Comparison of ENCODE assay signal across 18 cellular contexts in the genomic region with DNA sequence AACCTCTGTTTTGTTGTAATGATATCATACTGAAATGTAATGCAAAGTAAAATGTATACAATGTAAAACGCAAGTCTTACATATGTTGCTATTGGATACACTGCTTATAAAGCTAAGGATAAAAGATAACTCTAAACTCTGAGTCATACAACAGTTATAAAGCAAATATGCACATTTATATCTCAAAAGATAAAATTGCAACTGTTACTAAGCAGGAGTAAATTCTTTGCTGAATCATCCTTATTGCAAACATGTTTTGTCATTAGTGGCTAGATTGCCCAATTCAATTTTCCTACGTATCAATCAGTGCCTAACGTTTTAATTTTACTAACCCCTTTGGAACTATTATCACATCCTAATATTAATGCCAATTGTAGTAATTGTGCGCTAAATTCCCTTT.
DNase-seq lines count a peak whose midpoint lies in the region; ATAC-seq, FAIRE-seq and TF ChIP-seq lines count a peak whose summit lies in the region.
"Had no signal": no experiment of that assay in that cellular context is flagged by ENCODE, and none has a peak within 500 bp of the region (broad histone marks: within the 10 kb centered on the region; RNA-seq: fewer than 3 reads in every experiment).

No MANE protein-coding gene starts in this region.

- no peak overlapping the region for H3K4ac ChIP-seq in H9 (ENCODE audit: low read depth, low read length)

- H3K9me3 Mint-ChIP-seq in mesothelial cell of epicardium: peaks cover 9% of the 10 kb centered on the region
- H3K9me3 Mint-ChIP-seq in H9: no peaks in the 10 kb centered on the region; a peak in 1 of 5 replicates
- H3K9me3 Mint-ChIP-seq: activated naive CD8-positive, alpha-beta T cell treated with anti-CD3 and anti-CD28 coated beads, Interleukin-2, amount 10 ng/mL, durations not matched to agents 7 days and 5 days; stimulated activated naive CD8-positive, alpha-beta T cell treated with anti-CD3 and anti-CD28 coated beads, Interleukin-15, Interleukin-2, amounts not matched to agents 100 ng/mL and 50 ng/mL, for 24 hours had no signal

- H3K79me1 ChIP-seq in H9 (ENCODE audit: insufficient read depth, low read depth, low read length, poor library complexity, severe bottlenecking): no peaks in the 10 kb centered on the region

- H3K9me1 ChIP-seq in endothelial cell of umbilical vein (replicated peaks; ENCODE audit: control insufficient read depth, extremely low read depth, insufficient read depth, low read length): no peaks in the 10 kb centered on the region

- H3K9me3 ChIP-seq in PC-3 (ENCODE audit: low read length) (no peaks in the 10 kb centered on the region), endothelial cell of umbilical vein (replicated peaks; ENCODE audit: control insufficient read depth, insufficient read depth, low read length) (no peaks in the 10 kb centered on the region), right atrium auricular region (no peaks in the 10 kb centered on the region), H9 (ENCODE audit: control insufficient read depth, low read depth, low read length) (no peaks in the 10 kb centered on the region)
- H3K9me3 ChIP-seq: BLaER1 treated with 17β-estradiol and CSF1 and Interleukin-3, amounts not matched to agents 10 nM and 100 nM had no signal

- H3K4me1 Mint-ChIP-seq in mesothelial cell of epicardium (peaks cover 30% of the 10 kb centered on the region), H9 (no peaks in the 10 kb centered on the region)
- H3K4me1 Mint-ChIP-seq: activated naive CD8-positive, alpha-beta T cell treated with anti-CD3 and anti-CD28 coated beads, Interleukin-2, amount 10 ng/mL, durations not matched to agents 7 days and 5 days had no signal

- dilution Hi-C loops in endothelial cell of umbilical vein (cut with MboI; ENCODE audit: extremely low pct_ligation_motif_present, low sequenced_read_pairs): no loop called here

- H3K27ac ChIP-seq in PC-3 (ENCODE audit: low read length) (peak overlapping the region; percentile 81), endothelial cell of umbilical vein (ENCODE audit: insufficient read depth, low read depth, low read length) (peak overlapping the region; percentile 55), right atrium auricular region (no peak overlapping the region), H9 (ENCODE audit: insufficient read length, low read depth, low read length) (no peak overlapping the region)
- H3K27ac ChIP-seq: BLaER1 treated with 17β-estradiol and CSF1 and Interleukin-3, amounts not matched to agents 10 nM and 100 nM; WERI-Rb-1 had no signal

- DNase-seq in EH (ENCODE audit: low read depth) (peak; percentile 82), PC-3 (peak; percentile 92), endothelial cell of umbilical vein (ENCODE audit: low read depth, low spot score) (peak; percentile 37), mesothelial cell of epicardium (ENCODE audit: low spot score in 2 of 2, unreplicated experiment in 2 of 2) (no peak), NCI-H2081 (lab: John Stamatoyannopoulos, UW) (no peak), head of caudate nucleus (no peak), right atrium auricular region (ENCODE audit: low spot score) (no peak), H9 (no peak)
- DNase-seq: activated CD8-positive, alpha-beta memory T cell treated with anti-CD3 and anti-CD28 coated beads, Interleukin-2, amount 50 U/mL, for 4 hours; activated naive CD8-positive, alpha-beta T cell treated with anti-CD3 and anti-CD28 coated beads, Interleukin-2, amount 10 ng/mL, durations not matched to agents 7 days and 5 days; H7; left colon; NCI-H1417; NCI-H524 treated with DMSO at 0.1 percent for 48 hours; SHP77 treated with DMSO at 0.1 percent for 48 hours; WERI-Rb-1 had no signal

- H3K14ac ChIP-seq in H9 (ENCODE audit: insufficient read depth, low read length): no peak overlapping the region

- H3K4me3 ChIP-seq in PC-3 (ENCODE audit: low read length) (no peak overlapping the region), endothelial cell of umbilical vein (replicated peaks in 1 of 3; ENCODE audit: insufficient read depth in 1 of 3, low read depth in 1 of 3, low read length in 3 of 3) (no peak overlapping the region), right atrium auricular region (no peak overlapping the region)
- H3K4me3 ChIP-seq: BLaER1 treated with 17β-estradiol and CSF1 and Interleukin-3, amounts not matched to agents 10 nM and 100 nM had no signal

- no peak overlapping the region for H2BK12ac ChIP-seq in H9 (ENCODE audit: insufficient read length, low read depth, low read length)

- H4K5ac ChIP-seq in H9 (ENCODE audit: insufficient read length, low read depth, low read length): no peak overlapping the region

- H3F3A ChIP-seq in PC-3 (ENCODE audit: low read length, unreplicated experiment): no peaks in the 10 kb centered on the region

- no CpG with 5 or more reads among the region's 4 CpGs for WGBS in H9 (ENCODE audit: extremely low coverage, insufficient read length, low lambda C conversion rate)

- H4K8ac ChIP-seq in H9 (replicated peaks; ENCODE audit: insufficient read length, low read depth, low read length): no peak overlapping the region

- peak overlapping the region; percentile 71 for H3K4me2 ChIP-seq in PC-3 (ENCODE audit: low read length)
- no peak overlapping the region for H3K4me2 ChIP-seq in endothelial cell of umbilical vein (ENCODE audit: insufficient read depth, low read length)
- H3K4me2 ChIP-seq in H9 (ENCODE audit: insufficient read depth, insufficient read length, low read length): no peak overlapping the region

- peak; percentile 85 for ATAC-seq in PC-3
- ATAC-seq: left colon had no signal

- H2AFZ ChIP-seq in PC-3 (ENCODE audit: low read length) (no peak overlapping the region), endothelial cell of umbilical vein (ENCODE audit: low read depth, low read length) (no peak overlapping the region), H9 (ENCODE audit: low read length) (no peak overlapping the region)

- no peak overlapping the region for H2BK120ac ChIP-seq in H9 (ENCODE audit: low read depth, low read length, poor library complexity, severe bottlenecking)

- peak overlapping the region; percentile 47 for H3K27ac Mint-ChIP-seq in mesothelial cell of epicardium
- no peak overlapping the region for H3K27ac Mint-ChIP-seq in H9
- H3K27ac Mint-ChIP-seq: activated naive CD8-positive, alpha-beta T cell treated with anti-CD3 and anti-CD28 coated beads, Interleukin-2, amount 10 ng/mL, durations not matched to agents 7 days and 5 days; stimulated activated naive CD8-positive, alpha-beta T cell treated with anti-CD3 and anti-CD28 coated beads, Interleukin-15, Interleukin-2, amounts not matched to agents 100 ng/mL and 50 ng/mL, for 24 hours had no signal

- intact Hi-C loops in PC-3 (cut with micrococcal nuclease): loop anchor here (5.0 kb wide), 1 partner anchor 62 kb away; no protein-coding TSS in a partner anchor
- intact Hi-C loops in endothelial cell of umbilical vein (cut with micrococcal nuclease): loop anchor here (1.0 to 2.0 kb wide), 3 partner anchors 53 to 1387 kb away; no protein-coding TSS in a partner anchor
- intact Hi-C loops in head of caudate nucleus (cut with DNase I): no loop called here

- no peak for FAIRE-seq in endothelial cell of umbilical vein (lab: Jason Lieb, UNC)

- H3K27me3 Mint-ChIP-seq in mesothelial cell of epicardium (ENCODE audit: low read depth) (no peaks in the 10 kb centered on the region), H9 (ENCODE audit: low read depth) (no peaks in the 10 kb centered on the region)
- H3K27me3 Mint-ChIP-seq: activated naive CD8-positive, alpha-beta T cell treated with anti-CD3 and anti-CD28 coated beads, Interleukin-2, amount 10 ng/mL, durations not matched to agents 7 days and 5 days; stimulated activated naive CD8-positive, alpha-beta T cell treated with anti-CD3 and anti-CD28 coated beads, Interleukin-15, Interleukin-2, amounts not matched to agents 100 ng/mL and 50 ng/mL, for 24 hours had no signal

- H3K56ac ChIP-seq in H9 (ENCODE audit: insufficient read length, low read depth, low read length): no peak overlapping the region

- no peak overlapping the region for H3K4me3 Mint-ChIP-seq in mesothelial cell of epicardium
- H3K4me3 Mint-ChIP-seq in H9: no peak overlapping the region
- H3K4me3 Mint-ChIP-seq: activated naive CD8-positive, alpha-beta T cell treated with anti-CD3 and anti-CD28 coated beads, Interleukin-2, amount 10 ng/mL, durations not matched to agents 7 days and 5 days; stimulated activated naive CD8-positive, alpha-beta T cell treated with anti-CD3 and anti-CD28 coated beads, Interleukin-15, Interleukin-2, amounts not matched to agents 100 ng/mL and 50 ng/mL, for 24 hours had no signal

- TF ChIP-seq CTCF in PC-3 (conservative IDR thresholded peaks at IDR 0.05; ENCODE audit: low read depth, low read length) (no peak), endothelial cell of umbilical vein (IDR thresholded peaks at IDR 0.05; ENCODE audit: extremely low read depth in 1 of 2, insufficient read depth in 1 of 2, low read depth in 1 of 2, low read length in 2 of 2) (no peak), mesothelial cell of epicardium (IDR thresholded peaks at IDR 0.05; ENCODE audit: unreplicated experiment) (no peak), right atrium auricular region (IDR thresholded peaks at IDR 0.05) (no peak), H9 (conservative IDR thresholded peaks at IDR 0.05) (no peak)

- peaks cover 6% of the 10 kb centered on the region for H3K36me3 Mint-ChIP-seq in mesothelial cell of epicardium
- H3K36me3 Mint-ChIP-seq in H9 (ENCODE audit: insufficient read depth in 1 of 3, low read depth in 3 of 3): no peaks in the 10 kb centered on the region
- H3K36me3 Mint-ChIP-seq: activated naive CD8-positive, alpha-beta T cell treated with anti-CD3 and anti-CD28 coated beads, Interleukin-2, amount 10 ng/mL, durations not matched to agents 7 days and 5 days had no signal

- H3K9ac ChIP-seq in PC-3 (ENCODE audit: low read length): no peak overlapping the region
- H3K9ac ChIP-seq in endothelial cell of umbilical vein (replicated peaks; ENCODE audit: extremely low read depth, insufficient read depth, low read length): peak overlapping the region; percentile 47
- no peak overlapping the region for H3K9ac ChIP-seq in H9 (ENCODE audit: extremely low read depth, insufficient read length, low read length)
- H3K9ac ChIP-seq: BLaER1 treated with 17β-estradiol and CSF1 and Interleukin-3, amounts not matched to agents 10 nM and 100 nM had no signal

- no peak overlapping the region for H3K23ac ChIP-seq in H9 (ENCODE audit: insufficient read length, low read depth, low read length)

- H4K20me1 ChIP-seq in PC-3 (ENCODE audit: low read length) (no peaks in the 10 kb centered on the region), endothelial cell of umbilical vein (replicated peaks; ENCODE audit: control insufficient read depth, extremely low read depth, insufficient read depth, low read length) (no peaks in the 10 kb centered on the region), H9 (ENCODE audit: control insufficient read depth, insufficient read depth, insufficient read length) (no peaks in the 10 kb centered on the region)
- H4K20me1 ChIP-seq: BLaER1 treated with 17β-estradiol and CSF1 and Interleukin-3, amounts not matched to agents 10 nM and 100 nM had no signal

- no peak overlapping the region for H2BK5ac ChIP-seq in H9 (ENCODE audit: insufficient read length, low read length)

- BruUV-seq in PC-3 (replicated peaks; lab: Mats Ljungman, UMichigan) (no TSS peak), endothelial cell of umbilical vein (replicated peaks; lab: Mats Ljungman, UMichigan) (no TSS peak)

- H2BK15ac ChIP-seq in H9 (ENCODE audit: low read depth, low read length): no peak overlapping the region

- CTCF ChIA-PET in PC-3 (lab: Charles Lee): no interaction called here
- CTCF ChIA-PET in endothelial cell of umbilical vein (lab: Charles Lee): interaction anchor here (2.0 kb wide), 1 partner anchor 25 kb away, joined by 6 read pairs; no protein-coding TSS in a partner anchor

- H2BK20ac ChIP-seq in H9 (ENCODE audit: low read depth, low read length, poor library complexity, severe bottlenecking): no peak overlapping the region

- H4K91ac ChIP-seq in H9 (ENCODE audit: insufficient read length, low read depth, low read length): no peak overlapping the region

- no peak overlapping the region for H3T11ph ChIP-seq in H9 (ENCODE audit: low read length)

- no peaks in the 10 kb centered on the region for H3K27me3 ChIP-seq in PC-3 (ENCODE audit: low read length)
- H3K27me3 ChIP-seq in endothelial cell of umbilical vein (ENCODE audit: control insufficient read depth in 2 of 2, insufficient read depth in 2 of 2, low read length in 2 of 2): no peaks in the 10 kb centered on the region
- no peaks in the 10 kb centered on the region for H3K27me3 ChIP-seq in right atrium auricular region
- no peaks in the 10 kb centered on the region for H3K27me3 ChIP-seq in H9 (ENCODE audit: insufficient read depth, low read length)
- H3K27me3 ChIP-seq: BLaER1 treated with 17β-estradiol and CSF1 and Interleukin-3, amounts not matched to agents 10 nM and 100 nM had no signal

- H3K79me2 ChIP-seq in PC-3 (ENCODE audit: low read length) (no peaks in the 10 kb centered on the region), endothelial cell of umbilical vein (ENCODE audit: control insufficient read depth, insufficient read depth, low read length) (no peaks in the 10 kb centered on the region), H9 (ENCODE audit: insufficient read depth, low read length) (no peaks in the 10 kb centered on the region)

- peaks cover 43% of the 10 kb centered on the region for H3K4me1 ChIP-seq in PC-3 (ENCODE audit: insufficient read depth, low read length)
- peaks cover 18% of the 10 kb centered on the region for H3K4me1 ChIP-seq in endothelial cell of umbilical vein (ENCODE audit: control insufficient read depth, extremely low read depth, insufficient read depth, low read length)
- peaks cover 0 to 4% of the 10 kb centered on the region in 2 donors for H3K4me1 ChIP-seq in right atrium auricular region
- H3K4me1 ChIP-seq in H9 (ENCODE audit: insufficient read depth, low read length): no peaks in the 10 kb centered on the region

- H2AK5ac ChIP-seq in H9 (ENCODE audit: insufficient read length, low read length): no peak overlapping the region

- H3K36me3 ChIP-seq in PC-3 (ENCODE audit: low read depth, low read length) (no peaks in the 10 kb centered on the region), endothelial cell of umbilical vein (ENCODE audit: control insufficient read depth in 2 of 2, extremely low read depth in 1 of 2, insufficient read depth in 2 of 2, low read length in 2 of 2) (no peaks in the 10 kb centered on the region), right atrium auricular region (no peaks in the 10 kb centered on the region)
- H3K36me3 ChIP-seq: BLaER1 treated with 17β-estradiol and CSF1 and Interleukin-3, amounts not matched to agents 10 nM and 100 nM; WERI-Rb-1 had no signal

- H3K18ac ChIP-seq in H9 (ENCODE audit: insufficient read length, low read depth, low read length): no peak overlapping the region

- H3K9me2 ChIP-seq in PC-3 (replicated peaks; ENCODE audit: low read length): no peaks in the 10 kb centered on the region

- POLR2A ChIA-PET in PC-3 (lab: Charles Lee; ENCODE audit: unreplicated experiment): no interaction called here
- POLR2A ChIA-PET in endothelial cell of umbilical vein (lab: Charles Lee): no interaction called here

- H3K23me2 ChIP-seq in H9 (ENCODE audit: insufficient read length, low read depth, low read length, poor library complexity, severe bottlenecking): no peaks in the 10 kb centered on the region

- TF ChIP-seq POLR2A in endothelial cell of umbilical vein (IDR thresholded peaks at IDR 0.05; ENCODE audit: low read depth, low read length): no peak

Comparison
In these comparisons a context has a peak if more than half of its experiments do, and no peak if none do; other contexts are left out.
1. DNase-seq: peak in EH (single experiment), PC-3 (single experiment) and endothelial cell of umbilical vein (single experiment); none in mesothelial cell of epicardium (0 of 2), NCI-H2081 (0 of 2), head of caudate nucleus (0 of 42), right atrium auricular region (single experiment) and H9 (single experiment).
2. H3K27ac ChIP-seq: peak in PC-3 (single experiment) and endothelial cell of umbilical vein (single experiment); none in right atrium auricular region (0 of 2) and H9 (single experiment).